26 cellular contexts compared by ENCODE assay signal in the genomic region with DNA sequence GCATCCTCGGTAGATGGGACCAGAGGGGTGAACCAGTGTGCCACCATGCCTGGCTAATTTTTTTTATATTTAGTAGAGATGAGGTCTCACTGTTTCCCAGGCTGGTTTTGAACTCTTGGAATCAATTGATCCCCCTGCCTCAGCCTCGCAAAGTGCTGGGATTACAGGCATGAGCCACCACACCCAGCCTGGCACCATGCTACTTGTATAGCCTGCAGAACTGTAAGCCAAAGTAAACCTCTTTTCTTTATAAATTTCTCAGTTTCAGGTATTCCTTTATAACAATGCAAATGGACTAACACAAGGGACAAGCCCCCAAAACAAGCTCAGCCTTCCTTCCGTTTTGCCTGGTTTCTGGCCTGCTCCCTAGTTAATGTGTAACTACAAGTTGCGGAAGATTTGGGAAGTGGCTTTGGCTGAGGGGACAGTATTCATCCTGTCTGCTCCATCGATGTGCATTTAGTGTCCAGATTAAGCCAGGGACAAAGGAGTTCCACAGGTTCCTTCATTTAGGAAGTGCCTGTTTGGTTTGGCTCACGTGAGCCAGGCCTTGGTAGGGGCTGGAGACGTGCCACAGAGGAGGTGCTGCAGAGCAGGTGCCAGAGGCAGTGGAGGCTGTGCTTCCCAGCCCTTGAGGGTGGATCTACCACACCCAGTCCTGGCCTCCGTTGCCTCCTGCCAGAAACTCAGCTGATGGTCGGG. TPM values are rescaled to one million over a fixed set of nuclear protein-coding genes. Genes with fewer than 3 reads are reported as not detected.
DNase-seq lines count a peak whose midpoint lies in the region; ATAC-seq and TF ChIP-seq lines count a peak whose summit lies in the region.
"Had no signal": no experiment of that assay in that cellular context is flagged by ENCODE, and none has a peak within 500 bp of the region (broad histone marks: within the 10 kb centered on the region; RNA-seq: fewer than 3 reads in every experiment).

No MANE protein-coding gene starts in this region.

- no peak overlapping the region for H3K4me2 ChIP-seq in neural progenitor cell

- no peak overlapping the region for H3K27ac Mint-ChIP-seq in neural progenitor cell
- no peak overlapping the region for H3K27ac Mint-ChIP-seq in naive thymus-derived CD8-positive, alpha-beta T cell
- H3K27ac Mint-ChIP-seq in Caco-2 (ENCODE audit: unreplicated experiment) = no peak overlapping the region
- H3K27ac Mint-ChIP-seq: activated B cell treated with CpG ODN at 0.5 μM for 24 hours; activated CD8-positive, alpha-beta T cell treated with anti-CD3 and anti-CD28 coated beads for 36 hours; activated naive CD8-positive, alpha-beta T cell treated with anti-CD3 and anti-CD28 coated beads for 36 hours; brain; T-helper 17 cell had no signal

- H3K36me3 ChIP-seq in colonic mucosa (no peaks in the 10 kb centered on the region), neural progenitor cell (no peaks in the 10 kb centered on the region), suprapubic skin (no peaks in the 10 kb centered on the region), Caco-2 (ENCODE audit: control insufficient read depth, insufficient read depth, low read length) (no peaks in the 10 kb centered on the region)

- H3K9me3 ChIP-seq in colonic mucosa = no peaks in the 10 kb centered on the region
- H3K9me3 ChIP-seq in neural progenitor cell (ENCODE audit: low read depth) = no peaks in the 10 kb centered on the region
- H3K9me3 ChIP-seq in suprapubic skin = no peaks in the 10 kb centered on the region
- H3K9me3 ChIP-seq in Caco-2 = no peaks in the 10 kb centered on the region

- intact Hi-C loops in colonic mucosa (cut with DNase I) (no loop called here), Caco-2 (cut with micrococcal nuclease; ENCODE audit: unreplicated experiment) (no loop called here)

- BruUV-seq in Caco-2 (replicated peaks; lab: Mats Ljungman, UMichigan) = no TSS peak

- 54% methylated on average over 9 of the region's 9 CpGs for WGBS in suprapubic skin

- no peaks in the 10 kb centered on the region for H3F3A ChIP-seq in neural progenitor cell (ENCODE audit: low read depth)

- no peak overlapping the region for H3K4me3 ChIP-seq in colonic mucosa
- no peak overlapping the region for H3K4me3 ChIP-seq in neural progenitor cell
- H3K4me3 ChIP-seq in suprapubic skin = no peak overlapping the region
- no peak overlapping the region for H3K4me3 ChIP-seq in Caco-2 (ENCODE audit: low read depth, low read length)

- H3K79me2 ChIP-seq in neural progenitor cell (ENCODE audit: low read depth) = no peaks in the 10 kb centered on the region

- H3K27me3 Mint-ChIP-seq in neural progenitor cell (ENCODE audit: insufficient read depth, low read depth) (peaks cover 39% of the 10 kb centered on the region), Caco-2 (ENCODE audit: insufficient read depth, unreplicated experiment) (peaks cover 11% of the 10 kb centered on the region)
- peaks cover 2 to 26% (median 12%) of the 10 kb centered on the region in 5 donors for H3K27me3 Mint-ChIP-seq in naive thymus-derived CD8-positive, alpha-beta T cell

- H3K9ac ChIP-seq in colonic mucosa (ENCODE audit: low read depth in 2 of 2, low read length in 2 of 2) = no peak overlapping the region
- no peak overlapping the region for H3K9ac ChIP-seq in neural progenitor cell

- ATAC-seq in naive thymus-derived CD8-positive, alpha-beta T cell = no peak
- ATAC-seq in GM19023 (IDR thresholded peaks at IDR 0.05; ENCODE audit: unreplicated experiment) = no peak
- ATAC-seq: activated CD8-positive, alpha-beta T cell treated with anti-CD3 and anti-CD28 coated beads for 36 hours; T-helper 17 cell had no signal

- no peaks in the 10 kb centered on the region for H3K9me3 Mint-ChIP-seq in neural progenitor cell
- H3K9me3 Mint-ChIP-seq in naive thymus-derived CD8-positive, alpha-beta T cell = no peaks in the 10 kb centered on the region
- H3K9me3 Mint-ChIP-seq in Caco-2 (ENCODE audit: unreplicated experiment) = no peaks in the 10 kb centered on the region
- H3K9me3 Mint-ChIP-seq: activated B cell treated with CpG ODN at 0.5 μM for 24 hours; activated CD8-positive, alpha-beta T cell treated with anti-CD3 and anti-CD28 coated beads for 36 hours; activated naive CD8-positive, alpha-beta T cell treated with anti-CD3 and anti-CD28 coated beads for 36 hours had no signal

- H3K4me3 Mint-ChIP-seq in neural progenitor cell = peak overlapping the region; percentile 62
- H3K4me3 Mint-ChIP-seq in naive thymus-derived CD8-positive, alpha-beta T cell = no peak overlapping the region
- no peak overlapping the region for H3K4me3 Mint-ChIP-seq in Caco-2 (ENCODE audit: unreplicated experiment)
- H3K4me3 Mint-ChIP-seq: activated B cell treated with CpG ODN at 0.5 μM for 24 hours; activated CD8-positive, alpha-beta T cell treated with anti-CD3 and anti-CD28 coated beads for 36 hours; activated naive CD8-positive, alpha-beta T cell treated with anti-CD3 and anti-CD28 coated beads for 36 hours; brain; T-helper 17 cell had no signal

- H4K20me1 ChIP-seq in neural progenitor cell (ENCODE audit: low read depth) = no peaks in the 10 kb centered on the region

- no peak for TF ChIP-seq EP300 in suprapubic skin (IDR thresholded peaks at IDR 0.05)

- TF ChIP-seq CTCF in colonic mucosa (IDR thresholded peaks at IDR 0.05) (no peak), neural progenitor cell (IDR thresholded peaks at IDR 0.05) (no peak), suprapubic skin (IDR thresholded peaks at IDR 0.05) (no peak), Caco-2 (IDR thresholded peaks at IDR 0.05; ENCODE audit: insufficient read depth in 1 of 2, low read depth in 1 of 2, low read length in 1 of 2, severe bottlenecking in 1 of 2, unreplicated experiment in 1 of 2) (no peak)

- H3K4me1 Mint-ChIP-seq in neural progenitor cell (peaks cover 24% of the 10 kb centered on the region), Caco-2 (ENCODE audit: low read depth, unreplicated experiment) (peaks cover 11% of the 10 kb centered on the region)
- peaks cover 6 to 12% (median 8%) of the 10 kb centered on the region in 4 donors for H3K4me1 Mint-ChIP-seq in naive thymus-derived CD8-positive, alpha-beta T cell

- no peak for TF ChIP-seq POLR2A in suprapubic skin (IDR thresholded peaks at IDR 0.05)

- no peak overlapping the region for H2AFZ ChIP-seq in neural progenitor cell (replicated peaks)

- peaks cover 12% of the 10 kb centered on the region for H3K27me3 ChIP-seq in colonic mucosa
- H3K27me3 ChIP-seq in neural progenitor cell = peaks cover 29% of the 10 kb centered on the region
- peaks cover 7% of the 10 kb centered on the region for H3K27me3 ChIP-seq in suprapubic skin
- no peaks in the 10 kb centered on the region for H3K27me3 ChIP-seq in Caco-2 (replicated peaks; ENCODE audit: control insufficient read depth, insufficient read depth, low read length)

- POLR2A ChIA-PET in naive thymus-derived CD8-positive, alpha-beta T cell (lab: Charles Lee) = no interaction called here
- POLR2A ChIA-PET in Caco-2 (lab: Charles Lee) = no interaction called here

- no peak overlapping the region for H3K27ac ChIP-seq in colonic mucosa
- no peak overlapping the region for H3K27ac ChIP-seq in neural progenitor cell
- no peak overlapping the region for H3K27ac ChIP-seq in suprapubic skin

- CTCF ChIA-PET in Caco-2 (lab: Charles Lee) = interaction anchor here (1.0 kb wide), 1 partner anchor 84 kb away, joined by 5 read pairs; no protein-coding TSS in a partner anchor

- H3K36me3 Mint-ChIP-seq in neural progenitor cell = no peaks in the 10 kb centered on the region
- peaks cover 0 to 2% (median 0%) of the 10 kb centered on the region in 3 donors for H3K36me3 Mint-ChIP-seq in naive thymus-derived CD8-positive, alpha-beta T cell
- H3K36me3 Mint-ChIP-seq in Caco-2 (ENCODE audit: insufficient read depth, unreplicated experiment) = no peaks in the 10 kb centered on the region
- H3K36me3 Mint-ChIP-seq: activated naive CD8-positive, alpha-beta T cell treated with anti-CD3 and anti-CD28 coated beads for 36 hours; brain had no signal

- DNase-seq in COR-L47 (lab: John Stamatoyannopoulos, UW) = peak; percentile 53
- DNase-seq in LoVo (ENCODE audit: low spot score) = peak; percentile 37
- DNase-seq in colonic mucosa = peak; percentile 84
- no peak for DNase-seq in neural progenitor cell (ENCODE audit: low spot score)
- no peak for DNase-seq in naive thymus-derived CD8-positive, alpha-beta T cell
- no peak for DNase-seq in suprapubic skin (ENCODE audit: low spot score in 2 of 2)
- no peak for DNase-seq in Caco-2
- DNase-seq: activated B cell treated with CpG ODN at 0.5 μM for 24 hours; activated CD8-positive, alpha-beta T cell treated with anti-CD3 and anti-CD28 coated beads for 36 hours; activated naive CD8-positive, alpha-beta T cell treated with anti-CD3 and anti-CD28 coated beads for 36 hours; AML-193; cortex of kidney; DMS 273 treated with DMSO at 0.1 percent for 48 hours; hippocampal formation; NCI-H1436; NCI-H524; SIG-M5; stimulated activated CD4-positive, alpha-beta T cell treated with anti-CD3 and anti-CD28 coated beads, Interleukin-2, amount 100 ng/mL, for 24 hours; T-helper 17 cell had no signal

- H3K4me1 ChIP-seq in colonic mucosa (peaks cover 5% of the 10 kb centered on the region), neural progenitor cell (peaks cover 3% of the 10 kb centered on the region), suprapubic skin (peaks cover 20% of the 10 kb centered on the region), Caco-2 (no peaks in the 10 kb centered on the region)

RNA-seq across cellular contexts. Expression of a gene that starts 4.4 kb away (rescaled TPM):
- total RNA-seq in colonic mucosa (under 1 TPM; 0.13 to 0.89 TPM), neural progenitor cell (ENCODE audit: low replicate concordance) (not detected in 2 replicates), suprapubic skin (not detected), Caco-2 (2022) (not detected in 2 replicates)
- total RNA-seq in naive thymus-derived CD8-positive, alpha-beta T cell = not detected
- not detected for polyA plus RNA-seq in naive thymus-derived CD8-positive, alpha-beta T cell
- total RNA-seq: activated B cell treated with CpG ODN at 0.5 μM for 24 hours; activated CD8-positive, alpha-beta T cell treated with anti-CD3 and anti-CD28 coated beads for 36 hours; activated naive CD8-positive, alpha-beta T cell treated with anti-CD3 and anti-CD28 coated beads for 36 hours; endothelial cell of umbilical vein; kidney epithelial cell; LHCN-M2; OCI-LY7; omental fat pad; T-helper 17 cell had no signal
- polyA plus RNA-seq: endothelial cell of umbilical vein had no signal

RNA-seq across cellular contexts. Expression of a gene that starts 59.8 kb away (rescaled TPM):
- total RNA-seq in colonic mucosa = 1 to 10 TPM; 1.1 to 1.4 TPM
- not detected in 2 replicates for total RNA-seq in neural progenitor cell (ENCODE audit: low replicate concordance)
- under 1 TPM in 1 of 2 experiments, not detected in 1; 0.52 TPM for total RNA-seq in naive thymus-derived CD8-positive, alpha-beta T cell
- not detected for polyA plus RNA-seq in naive thymus-derived CD8-positive, alpha-beta T cell
- 1 to 10 TPM in 3 of 4 donors, not detected in 1; 1.2 to 2.8 (median 1.2) TPM for total RNA-seq in suprapubic skin
- total RNA-seq in Caco-2 (2022) = not detected in 2 replicates
- total RNA-seq: activated CD8-positive, alpha-beta T cell treated with anti-CD3 and anti-CD28 coated beads for 36 hours; activated naive CD8-positive, alpha-beta T cell treated with anti-CD3 and anti-CD28 coated beads for 36 hours; endothelial cell of umbilical vein; LHCN-M2 had no signal
- polyA plus RNA-seq: endothelial cell of umbilical vein had no signal

Comparison
In these comparisons a context has a peak if more than half of its experiments do, and no peak if none do; other contexts are left out.
1. DNase-seq: peak in COR-L47 (single experiment), LoVo (single experiment) and colonic mucosa (single experiment); none in neural progenitor cell (single experiment), naive thymus-derived CD8-positive, alpha-beta T cell (0 of 10), suprapubic skin (0 of 2) and Caco-2 (0 of 2).